In the genomic region with DNA sequence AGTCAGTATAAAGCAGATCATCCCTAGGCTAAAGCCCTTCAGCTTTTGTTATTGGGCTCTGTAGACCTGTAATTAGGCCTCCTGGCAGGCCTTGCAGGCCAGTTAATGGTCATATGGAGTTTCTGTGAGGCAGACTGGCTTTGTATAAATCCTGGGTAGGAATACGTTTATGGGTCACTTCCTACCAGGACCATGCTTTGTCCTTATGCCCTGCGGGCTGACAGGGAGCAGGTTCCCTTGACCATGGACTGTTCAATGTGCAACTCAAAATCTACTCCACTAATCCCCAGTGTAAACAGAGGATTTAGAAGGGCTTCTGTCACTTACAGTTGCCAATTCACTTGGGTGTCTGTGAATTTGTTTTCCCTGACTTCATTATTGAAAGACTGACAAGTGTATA, we compare ENCODE assay signal across 1 cellular context.
TF ChIP-seq lines count a peak whose summit lies in the region.

No MANE protein-coding gene starts in this region.

TF ChIP-seq in HepG2, 621 proteins besides CTCF, POLR2A, EP300 and RAD21 (continued from another document and continues in another):
- TF ChIP-seq ZNF263 (CRISPR knock-in tag; IDR thresholded peaks at IDR 0.05) (no peak), ZNF747 (CRISPR knock-in tag; IDR thresholded peaks at IDR 0.05; ENCODE audit: borderline replicate concordance) (peak; percentile 53; the same call in 1 of the 2 replicates), HMG20A (CRISPR knock-in tag; IDR thresholded peaks at IDR 0.05; ENCODE audit: borderline replicate concordance) (peak; percentile 96), ZNF326 (CRISPR knock-in tag; IDR thresholded peaks at IDR 0.05; ENCODE audit: borderline replicate concordance) (no peak), HBP1 (CRISPR knock-in tag; IDR thresholded peaks at IDR 0.05; ENCODE audit: low read depth) (no peak), ETV6 (CRISPR knock-in tag; conservative IDR thresholded peaks at IDR 0.05) (no peak), E2F1 (CRISPR knock-in tag; IDR thresholded peaks at IDR 0.05) (no peak), UBTF (CRISPR knock-in tag; IDR thresholded peaks at IDR 0.05) (0 out of 2 replicates have a peak, but pooled peaks have one; percentile 39), ZNF709 (CRISPR knock-in tag; IDR thresholded peaks at IDR 0.05) (no peak), MAZ (IDR thresholded peaks at IDR 0.05; ENCODE audit: borderline replicate concordance, low read depth, low read length) (no peak), MAZ (CRISPR knock-in tag; IDR thresholded peaks at IDR 0.05; ENCODE audit: low read depth) (no peak), HDAC1 (CRISPR knock-in tag; IDR thresholded peaks at IDR 0.05) (peak; percentile 61; the same call in 1 of the 2 replicates), HNRNPLL (IDR thresholded peaks at IDR 0.05; ENCODE audit: low read depth, low read length, poor library complexity, severe bottlenecking) (no peak), RERE (CRISPR knock-in tag; IDR thresholded peaks at IDR 0.05; ENCODE audit: low read depth) (peak; percentile 72; the same call in 1 of the 2 replicates), SRSF1 (optimal IDR thresholded peaks at IDR 0.05; ENCODE audit: low read depth, low read length) (no peak), MTERF4 (CRISPR knock-in tag; IDR thresholded peaks at IDR 0.05) (no peak), TRIM24 (CRISPR knock-in tag; IDR thresholded peaks at IDR 0.05) (no peak), KAT8 (CRISPR knock-in tag; IDR thresholded peaks at IDR 0.05) (peak; percentile 63), ZNF546 (CRISPR knock-in tag; conservative IDR thresholded peaks at IDR 0.05) (no peak), GATAD2A (CRISPR knock-in tag; IDR thresholded peaks at IDR 0.05) (peak; percentile 95), LCORL (IDR thresholded peaks at IDR 0.05) (peak; percentile 72; the same call in 1 of the 2 replicates), LCORL (CRISPR knock-in tag; IDR thresholded peaks at IDR 0.05) (peak; percentile 92), KLF11 (CRISPR knock-in tag; IDR thresholded peaks at IDR 0.05) (no peak), EED (CRISPR knock-in tag; IDR thresholded peaks at IDR 0.05) (no peak), PAWR (CRISPR knock-in tag; IDR thresholded peaks at IDR 0.05; ENCODE audit: borderline replicate concordance) (no peak), ARNT (IDR thresholded peaks at IDR 0.05) (no peak), STAT5B (CRISPR knock-in tag; IDR thresholded peaks at IDR 0.05) (no peak), MBNL3 (CRISPR knock-in tag; conservative IDR thresholded peaks at IDR 0.05) (no peak), KMT2B (CRISPR knock-in tag; IDR thresholded peaks at IDR 0.05) (peak; percentile 56; the same call in 1 of the 2 replicates), TSC22D2 (CRISPR knock-in tag; IDR thresholded peaks at IDR 0.05; ENCODE audit: borderline replicate concordance) (no peak), KMT2A (CRISPR knock-in tag; IDR thresholded peaks at IDR 0.05) (peak; percentile 69; the same call in 1 of the 2 replicates), MAFG (CRISPR knock-in tag; IDR thresholded peaks at IDR 0.05) (no peak), REPIN1 (CRISPR knock-in tag; IDR thresholded peaks at IDR 0.05; ENCODE audit: borderline replicate concordance, low read depth) (peak; percentile 89), NR1H2 (CRISPR knock-in tag; IDR thresholded peaks at IDR 0.05; ENCODE audit: borderline replicate concordance, low read depth) (no peak)
- TF ChIP-seq, protein P1, sequence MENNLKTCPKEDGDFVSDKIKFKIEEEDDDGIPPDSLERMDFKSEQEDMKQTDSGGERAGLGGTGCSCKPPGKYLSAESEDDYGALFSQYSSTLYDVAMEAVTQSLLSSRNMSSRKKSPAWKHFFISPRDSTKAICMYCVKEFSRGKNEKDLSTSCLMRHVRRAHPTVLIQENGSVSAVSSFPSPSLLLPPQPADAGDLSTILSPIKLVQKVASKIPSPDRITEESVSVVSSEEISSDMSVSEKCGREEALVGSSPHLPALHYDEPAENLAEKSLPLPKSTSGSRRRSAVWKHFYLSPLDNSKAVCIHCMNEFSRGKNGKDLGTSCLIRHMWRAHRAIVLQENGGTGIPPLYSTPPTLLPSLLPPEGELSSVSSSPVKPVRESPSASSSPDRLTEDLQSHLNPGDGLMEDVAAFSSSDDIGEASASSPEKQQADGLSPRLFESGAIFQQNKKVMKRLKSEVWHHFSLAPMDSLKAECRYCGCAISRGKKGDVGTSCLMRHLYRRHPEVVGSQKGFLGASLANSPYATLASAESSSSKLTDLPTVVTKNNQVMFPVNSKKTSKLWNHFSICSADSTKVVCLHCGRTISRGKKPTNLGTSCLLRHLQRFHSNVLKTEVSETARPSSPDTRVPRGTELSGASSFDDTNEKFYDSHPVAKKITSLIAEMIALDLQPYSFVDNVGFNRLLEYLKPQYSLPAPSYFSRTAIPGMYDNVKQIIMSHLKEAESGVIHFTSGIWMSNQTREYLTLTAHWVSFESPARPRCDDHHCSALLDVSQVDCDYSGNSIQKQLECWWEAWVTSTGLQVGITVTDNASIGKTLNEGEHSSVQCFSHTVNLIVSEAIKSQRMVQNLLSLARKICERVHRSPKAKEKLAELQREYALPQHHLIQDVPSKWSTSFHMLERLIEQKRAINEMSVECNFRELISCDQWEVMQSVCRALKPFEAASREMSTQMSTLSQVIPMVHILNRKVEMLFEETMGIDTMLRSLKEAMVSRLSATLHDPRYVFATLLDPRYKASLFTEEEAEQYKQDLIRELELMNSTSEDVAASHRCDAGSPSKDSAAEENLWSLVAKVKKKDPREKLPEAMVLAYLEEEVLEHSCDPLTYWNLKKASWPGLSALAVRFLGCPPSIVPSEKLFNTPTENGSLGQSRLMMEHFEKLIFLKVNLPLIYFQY (CRISPR knock-in tag; IDR thresholded peaks at IDR 0.05; ENCODE audit: borderline replicate concordance) = peak; percentile 90
- TF ChIP-seq, protein P2, sequence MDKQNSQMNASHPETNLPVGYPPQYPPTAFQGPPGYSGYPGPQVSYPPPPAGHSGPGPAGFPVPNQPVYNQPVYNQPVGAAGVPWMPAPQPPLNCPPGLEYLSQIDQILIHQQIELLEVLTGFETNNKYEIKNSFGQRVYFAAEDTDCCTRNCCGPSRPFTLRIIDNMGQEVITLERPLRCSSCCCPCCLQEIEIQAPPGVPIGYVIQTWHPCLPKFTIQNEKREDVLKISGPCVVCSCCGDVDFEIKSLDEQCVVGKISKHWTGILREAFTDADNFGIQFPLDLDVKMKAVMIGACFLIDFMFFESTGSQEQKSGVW (CRISPR knock-in tag; IDR thresholded peaks at IDR 0.05; ENCODE audit: borderline replicate concordance) = no peak
- TF ChIP-seq, protein P3, sequence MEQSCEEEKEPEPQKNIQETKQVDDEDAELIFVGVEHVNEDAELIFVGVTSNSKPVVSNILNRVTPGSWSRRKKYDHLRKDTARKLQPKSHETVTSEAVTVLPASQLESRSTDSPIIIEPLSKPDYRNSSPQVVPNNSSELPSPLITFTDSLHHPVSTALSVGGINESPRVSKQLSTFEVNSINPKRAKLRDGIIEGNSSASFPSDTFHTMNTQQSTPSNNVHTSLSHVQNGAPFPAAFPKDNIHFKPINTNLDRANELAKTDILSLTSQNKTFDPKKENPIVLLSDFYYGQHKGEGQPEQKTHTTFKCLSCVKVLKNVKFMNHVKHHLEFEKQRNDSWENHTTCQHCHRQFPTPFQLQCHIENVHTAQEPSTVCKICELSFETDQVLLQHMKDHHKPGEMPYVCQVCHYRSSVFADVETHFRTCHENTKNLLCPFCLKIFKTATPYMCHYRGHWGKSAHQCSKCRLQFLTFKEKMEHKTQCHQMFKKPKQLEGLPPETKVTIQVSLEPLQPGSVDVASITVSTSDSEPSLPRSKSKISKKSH (CRISPR knock-in tag; IDR thresholded peaks at IDR 0.05; ENCODE audit: borderline replicate concordance) = no peak
- TF ChIP-seq, protein P4, sequence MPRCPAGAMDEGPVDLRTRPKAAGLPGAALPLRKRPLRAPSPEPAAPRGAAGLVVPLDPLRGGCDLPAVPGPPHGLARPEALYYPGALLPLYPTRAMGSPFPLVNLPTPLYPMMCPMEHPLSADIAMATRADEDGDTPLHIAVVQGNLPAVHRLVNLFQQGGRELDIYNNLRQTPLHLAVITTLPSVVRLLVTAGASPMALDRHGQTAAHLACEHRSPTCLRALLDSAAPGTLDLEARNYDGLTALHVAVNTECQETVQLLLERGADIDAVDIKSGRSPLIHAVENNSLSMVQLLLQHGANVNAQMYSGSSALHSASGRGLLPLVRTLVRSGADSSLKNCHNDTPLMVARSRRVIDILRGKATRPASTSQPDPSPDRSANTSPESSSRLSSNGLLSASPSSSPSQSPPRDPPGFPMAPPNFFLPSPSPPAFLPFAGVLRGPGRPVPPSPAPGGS (CRISPR knock-in tag; IDR thresholded peaks at IDR 0.05) = no peak
